In genomic region chr3:9749663-9750555, GRCh38 we compare ENCODE assay signal across 8 cellular contexts. TPM values are rescaled to one million over a fixed set of nuclear protein-coding genes. Genes with fewer than 3 reads are reported as not detected.
DNase-seq lines count a peak whose midpoint lies in the region; ATAC-seq and TF ChIP-seq lines count a peak whose summit lies in the region.

Gene OGG1 (plus strand): TSS chr3:9749952. CDS start chr3:9750287, 335 bp downstream.

- peak within 1 kb of the TSS; percentile 98 for H3K4me3 Mint-ChIP-seq in WTC11
- H3K4me3 Mint-ChIP-seq in immature natural killer cell, result peak within 1 kb of the TSS; percentile 93 to 98 (median 97)

- peak within 1 kb of the TSS; percentile 99 for H3K27ac Mint-ChIP-seq in WTC11
- peak within 1 kb of the TSS; percentile 89 to 96 (median 95) for H3K27ac Mint-ChIP-seq in immature natural killer cell

- DNase-seq in AG04450 (ENCODE audit: low read depth, low spot score) (peak; percentile 96), NCI-H226 (peak; percentile 98), WTC11 (ENCODE audit: low spot score) (peak; percentile 96), cardiac fibroblast (ENCODE audit: low read depth in 2 of 2) (peak; percentile 99), immature natural killer cell (peak; percentile 97 to 98 (median 98)), spleen (peak; percentile 98)

- H3K9me3 ChIP-seq in AG04450 (ENCODE audit: control insufficient read depth, insufficient read depth, low read length), result no peaks in the 10 kb centered on the region
- no peaks in the 10 kb centered on the region for H3K9me3 ChIP-seq in spleen

- POLR2A ChIA-PET in AG04450 (lab: Yijun Ruan, JAX), result interaction anchor here (0.6 to 1.8 kb wide), 12 partner anchors 9 to 387 kb away, joined by 3 to 14 read pairs (median 6); partner anchors contain the start of genes ARPC4, BRPF1, CAMK1 and TADA3
- POLR2A ChIA-PET in WTC11 (lab: Charles Lee), result interaction anchor here (1.0 to 2.2 kb wide), 8 partner anchors 14 to 43 kb away, joined by 3 to 14 read pairs (median 4); partner anchors contain the start of genes ARPC4, BRPF1, CAMK1 and TADA3

- peak in 1 of 3 donors; percentile 3 for TF ChIP-seq POLR2A in spleen (IDR thresholded peaks at IDR 0.05)

- 0 to 1% (median 0%) methylated on average over 45 to 58 of the region's 58 CpGs for WGBS in spleen, 5 donors

- peak; percentile 89 for ATAC-seq in GM18909 (IDR thresholded peaks at IDR 0.05; ENCODE audit: poor library complexity, unreplicated experiment)
- ATAC-seq in HG03175 (IDR thresholded peaks at IDR 0.05; ENCODE audit: unreplicated experiment), result peak; percentile 93
- ATAC-seq in WTC11, result peak; percentile 96

- H3K4me1 ChIP-seq in spleen, result peaks cover 20 to 63% (median 44%) of the 10 kb centered on the region in 6 donors

- intact Hi-C loops in spleen (cut with DNase I; ENCODE audit: low total_unique reads), result no loop called here

- peaks cover 11% of the 10 kb centered on the region for H3K4me1 Mint-ChIP-seq in WTC11
- peaks cover 49 to 51% of the 10 kb centered on the region in 2 donors for H3K4me1 Mint-ChIP-seq in immature natural killer cell

- H3K27me3 Mint-ChIP-seq in WTC11 (ENCODE audit: low read depth) (no peaks in the 10 kb centered on the region), immature natural killer cell (ENCODE audit: low read depth in 3 of 3) (peaks cover 8 to 12% (median 10%) of the 10 kb centered on the region in 3 donors)

- H3K4me3 ChIP-seq in AG04450 (ENCODE audit: low read depth, low read length), result peak within 1 kb of the TSS; percentile 86
- H3K4me3 ChIP-seq in cardiac fibroblast (replicated peaks in 1 of 2; ENCODE audit: low read depth in 2 of 2, low read length in 2 of 2), result peak within 1 kb of the TSS; percentile 71 to 82
- peak within 1 kb of the TSS; percentile 46 to 86 (median 69) for H3K4me3 ChIP-seq in spleen

- H3K27ac ChIP-seq in AG04450 (ENCODE audit: low read depth, low read length), result peak within 1 kb of the TSS; percentile 96
- peak within 1 kb of the TSS; percentile 78 to 97 (median 94) for H3K27ac ChIP-seq in spleen

- no peak for TF ChIP-seq CTCF in AG04450 (IDR thresholded peaks at IDR 0.05; ENCODE audit: low read depth, low read length)
- TF ChIP-seq CTCF in WTC11 (IDR thresholded peaks at IDR 0.05), result no peak
- no peak for TF ChIP-seq CTCF in cardiac fibroblast (IDR thresholded peaks at IDR 0.05; ENCODE audit: low read depth, low read length)
- peak in 2 of 11 experiments; percentile 10 to 17 for TF ChIP-seq CTCF in spleen (IDR thresholded peaks at IDR 0.05 in 8 of 11, conservative IDR thresholded peaks at IDR 0.05 in 3 of 11)

- H3K9me3 Mint-ChIP-seq in WTC11 (no peaks in the 10 kb centered on the region), immature natural killer cell (no peaks in the 10 kb centered on the region)

- H3K36me3 Mint-ChIP-seq in WTC11 (peaks cover 45% of the 10 kb centered on the region), immature natural killer cell (peaks cover 14 to 47% (median 20%) of the 10 kb centered on the region in 3 donors)

- CTCF ChIA-PET in AG04450 (lab: Charles Lee) (no interaction called here), WTC11 (lab: Charles Lee) (interaction anchor here (0.6 to 2.7 kb wide), 15 partner anchors 10 to 249 kb away, joined by 3 to 21 read pairs (median 4); partner anchors contain the start of genes ARPC4, BRPF1 and TADA3)

- H3K27me3 ChIP-seq in AG04450 (ENCODE audit: control insufficient read depth, insufficient read depth, low read length) (no peaks in the 10 kb centered on the region), spleen (replicated peaks in 1 of 7) (no peaks in the 10 kb centered on the region)

- H3K36me3 ChIP-seq in spleen, result peaks cover 3 to 75% (median 46%) of the 10 kb centered on the region in 6 donors

TF ChIP-seq in WTC11, 78 proteins besides CTCF, POLR2A, EP300 and RAD21 (continues in another document):
- peak; percentile 56 for TF ChIP-seq NFYB (CRISPR knock-in tag; conservative IDR thresholded peaks at IDR 0.05; ENCODE audit: low read depth)
- no peak for TF ChIP-seq OVOL2 (CRISPR knock-in tag; IDR thresholded peaks at IDR 0.05; ENCODE audit: borderline replicate concordance)
- TF ChIP-seq IRF1 (CRISPR knock-in tag; IDR thresholded peaks at IDR 0.05), result no peak; the same call in 1 of the 2 replicates
- peak; percentile 90 for TF ChIP-seq ETV6 (CRISPR knock-in tag; IDR thresholded peaks at IDR 0.05)
- TF ChIP-seq CREB1 (CRISPR knock-in tag; IDR thresholded peaks at IDR 0.05), result no peak
- TF ChIP-seq, protein P1, sequence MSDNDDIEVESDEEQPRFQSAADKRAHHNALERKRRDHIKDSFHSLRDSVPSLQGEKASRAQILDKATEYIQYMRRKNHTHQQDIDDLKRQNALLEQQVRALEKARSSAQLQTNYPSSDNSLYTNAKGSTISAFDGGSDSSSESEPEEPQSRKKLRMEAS (CRISPR knock-in tag; IDR thresholded peaks at IDR 0.05), result peak; percentile 55; the same call in 1 of the 2 replicates
- TF ChIP-seq, protein P2, sequence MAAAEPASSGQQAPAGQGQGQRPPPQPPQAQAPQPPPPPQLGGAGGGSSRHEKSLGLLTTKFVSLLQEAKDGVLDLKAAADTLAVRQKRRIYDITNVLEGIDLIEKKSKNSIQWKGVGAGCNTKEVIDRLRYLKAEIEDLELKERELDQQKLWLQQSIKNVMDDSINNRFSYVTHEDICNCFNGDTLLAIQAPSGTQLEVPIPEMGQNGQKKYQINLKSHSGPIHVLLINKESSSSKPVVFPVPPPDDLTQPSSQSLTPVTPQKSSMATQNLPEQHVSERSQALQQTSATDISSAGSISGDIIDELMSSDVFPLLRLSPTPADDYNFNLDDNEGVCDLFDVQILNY (CRISPR knock-in tag; IDR thresholded peaks at IDR 0.05), result 0 out of 2 replicates have a peak, but pooled peaks have one; percentile 22
- TF ChIP-seq IRF2 (CRISPR knock-in tag; IDR thresholded peaks at IDR 0.05; ENCODE audit: borderline replicate concordance, low read depth), result no peak
- no peak for TF ChIP-seq ZNF138 (CRISPR knock-in tag; conservative IDR thresholded peaks at IDR 0.05)
- peak; percentile 73 for TF ChIP-seq FOXK1 (CRISPR knock-in tag; IDR thresholded peaks at IDR 0.05)
- TF ChIP-seq GABPB1 (CRISPR knock-in tag; IDR thresholded peaks at IDR 0.05), result peak; percentile 42; the same call in 1 of the 2 replicates
- TF ChIP-seq JAZF1 (CRISPR knock-in tag; IDR thresholded peaks at IDR 0.05), result no peak
- no peak for TF ChIP-seq ZNF416 (CRISPR knock-in tag; IDR thresholded peaks at IDR 0.05)
- TF ChIP-seq SMAD3 (CRISPR knock-in tag; IDR thresholded peaks at IDR 0.05; ENCODE audit: borderline replicate concordance), result peak; percentile 82; the same call in 1 of the 2 replicates
- TF ChIP-seq NR1H2 (CRISPR knock-in tag; IDR thresholded peaks at IDR 0.05), result no peak
- TF ChIP-seq EMX1 (CRISPR knock-in tag; IDR thresholded peaks at IDR 0.05), result no peak
- no peak for TF ChIP-seq GTF2I (CRISPR knock-in tag; conservative IDR thresholded peaks at IDR 0.05)
- TF ChIP-seq GRHL2 (CRISPR knock-in tag; IDR thresholded peaks at IDR 0.05; ENCODE audit: insufficient replicate concordance, severe bottlenecking), result no peak
- TF ChIP-seq USF1 (CRISPR knock-in tag; IDR thresholded peaks at IDR 0.05), result no peak
- no peak for TF ChIP-seq ZNF396 (CRISPR knock-in tag; IDR thresholded peaks at IDR 0.05; ENCODE audit: borderline replicate concordance)
- TF ChIP-seq, protein P3, sequence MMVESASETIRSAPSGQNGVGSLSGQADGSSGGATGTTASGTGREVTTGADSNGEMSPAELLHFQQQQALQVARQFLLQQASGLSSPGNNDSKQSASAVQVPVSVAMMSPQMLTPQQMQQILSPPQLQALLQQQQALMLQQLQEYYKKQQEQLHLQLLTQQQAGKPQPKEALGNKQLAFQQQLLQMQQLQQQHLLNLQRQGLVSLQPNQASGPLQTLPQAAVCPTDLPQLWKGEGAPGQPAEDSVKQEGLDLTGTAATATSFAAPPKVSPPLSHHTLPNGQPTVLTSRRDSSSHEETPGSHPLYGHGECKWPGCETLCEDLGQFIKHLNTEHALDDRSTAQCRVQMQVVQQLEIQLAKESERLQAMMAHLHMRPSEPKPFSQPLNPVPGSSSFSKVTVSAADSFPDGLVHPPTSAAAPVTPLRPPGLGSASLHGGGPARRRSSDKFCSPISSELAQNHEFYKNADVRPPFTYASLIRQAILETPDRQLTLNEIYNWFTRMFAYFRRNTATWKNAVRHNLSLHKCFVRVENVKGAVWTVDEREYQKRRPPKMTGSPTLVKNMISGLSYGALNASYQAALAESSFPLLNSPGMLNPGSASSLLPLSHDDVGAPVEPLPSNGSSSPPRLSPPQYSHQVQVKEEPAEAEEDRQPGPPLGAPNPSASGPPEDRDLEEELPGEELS (CRISPR knock-in tag; IDR thresholded peaks at IDR 0.05), result peak; percentile 68; the same call in 1 of the 2 replicates
- no peak for TF ChIP-seq TEAD4 (CRISPR knock-in tag; IDR thresholded peaks at IDR 0.05)
- no peak for TF ChIP-seq SOX15 (CRISPR knock-in tag; IDR thresholded peaks at IDR 0.05)

RNA-seq across cellular contexts. Expression of gene OGG1, which starts in this region (rescaled TPM):
- polyA plus RNA-seq in AG04450 (2011; rRNA removed) (23.5 and 26.5 TPM in 2 replicates), immature natural killer cell (10 to 100 TPM; 30.3 to 57.3 (median 44.4) TPM), spleen (10 to 100 TPM in 2 of 3 donors, 1 to 10 TPM in 1; 9.3 to 16.7 (median 15.9) TPM)
- polyA minus RNA-seq in AG04450 (2011; rRNA and poly(A)+ RNA removed), result 37.5 and 56.8 TPM in 2 replicates
- total RNA-seq in WTC11 (2021) (23.6 to 27.3 TPM (median 26.7 TPM) in 3 replicates), spleen (10 to 100 TPM; 22.0 to 34.5 (median 28.1) TPM)

Comparison
In these comparisons a context has a peak if more than half of its experiments do, and no peak if none do; other contexts are left out.
1. Peak in every context shown above with its lines: DNase-seq, ATAC-seq, H3K4me3 ChIP-seq and H3K27ac ChIP-seq.